ENCODE assay signal across 8 cellular contexts in genomic region chr11:20355221-20356219, GRCh38. TPM values are rescaled to one million over a fixed set of nuclear protein-coding genes. Genes with fewer than 3 reads are reported as not detected.
DNase-seq lines count a peak whose midpoint lies in the region; ATAC-seq, FAIRE-seq and TF ChIP-seq lines count a peak whose summit lies in the region.

No MANE protein-coding gene starts in this region.

- intact Hi-C loops in tibial artery (cut with DNase I; ENCODE audit: low total_unique reads), result loop anchor here (10.0 kb wide), 1 partner anchor 221 kb away; no protein-coding TSS in a partner anchor

- no peak overlapping the region for H3K27ac ChIP-seq in OCI-LY1 (ENCODE audit: low read depth, low read length, poor library complexity, severe bottlenecking)
- no peak overlapping the region for H3K27ac ChIP-seq in tibial artery

- no peaks in the 10 kb centered on the region for H4K20me1 ChIP-seq in OCI-LY1 (ENCODE audit: insufficient read depth, low read length)

- H3K36me3 ChIP-seq in OCI-LY1 (ENCODE audit: insufficient read depth, low read length) (no peaks in the 10 kb centered on the region), kidney epithelial cell (ENCODE audit: control insufficient read depth, insufficient read depth, low read length) (no peaks in the 10 kb centered on the region), tibial artery (no peaks in the 10 kb centered on the region)

- no peaks in the 10 kb centered on the region for H3K9me2 ChIP-seq in OCI-LY1 (ENCODE audit: low read depth, low read length)

- H3K9me3 ChIP-seq in OCI-LY1 (ENCODE audit: low read length) (no peaks in the 10 kb centered on the region), tibial artery (no peaks in the 10 kb centered on the region)

- DNase-seq in D721Med (ENCODE audit: insufficient read length, low spot score), result no peak
- peak; percentile 64 for DNase-seq in astrocyte of the hippocampus (ENCODE audit: low read depth, low spot score)
- no peak for DNase-seq in kidney epithelial cell (ENCODE audit: low read depth)
- DNase-seq in tibial artery, result no peak
- no peak for DNase-seq in NCI-H1048 (lab: John Stamatoyannopoulos, UW)

- H3K4me1 ChIP-seq in OCI-LY1 (ENCODE audit: insufficient read depth, low read length, severe bottlenecking) (no peaks in the 10 kb centered on the region), tibial artery (no peaks in the 10 kb centered on the region)

- no peak overlapping the region for H3K4me2 ChIP-seq in OCI-LY1 (ENCODE audit: low read length)

- no peak overlapping the region for H3K4me3 ChIP-seq in OCI-LY1 (ENCODE audit: low read depth, low read length, poor library complexity, severe bottlenecking)
- no peak overlapping the region for H3K4me3 ChIP-seq in kidney epithelial cell (ENCODE audit: low read depth, low read length)
- no peak overlapping the region for H3K4me3 ChIP-seq in tibial artery

- H3K79me2 ChIP-seq in OCI-LY1 (ENCODE audit: insufficient read depth, low read length), result no peaks in the 10 kb centered on the region

- ATAC-seq in GM19328 (IDR thresholded peaks at IDR 0.05; ENCODE audit: unreplicated experiment) (peak; percentile 78), HG03135 (IDR thresholded peaks at IDR 0.05; ENCODE audit: unreplicated experiment) (peak; percentile 77)

- no peaks in the 10 kb centered on the region for H3K27me3 ChIP-seq in OCI-LY1 (ENCODE audit: insufficient read depth, low read length)
- H3K27me3 ChIP-seq in kidney epithelial cell (ENCODE audit: control insufficient read depth, insufficient read depth, low read length), result no peaks in the 10 kb centered on the region
- H3K27me3 ChIP-seq in tibial artery, result peaks cover 0 to 8% of the 10 kb centered on the region in 2 donors

- no peak overlapping the region for H3K9ac ChIP-seq in OCI-LY1 (ENCODE audit: low read length)

- no peaks in the 10 kb centered on the region for H3F3A ChIP-seq in OCI-LY1 (ENCODE audit: insufficient read depth, low read length)

- H2AFZ ChIP-seq in OCI-LY1 (ENCODE audit: low read length), result no peak overlapping the region

- TF ChIP-seq CTCF in D721Med (IDR thresholded peaks at IDR 0.05; ENCODE audit: insufficient read depth, missing control alignments), result peak; percentile 60
- TF ChIP-seq CTCF in OCI-LY1 (IDR thresholded peaks at IDR 0.05; ENCODE audit: low read length), result peak; percentile 65
- peak; percentile 56 for TF ChIP-seq CTCF in kidney epithelial cell (IDR thresholded peaks at IDR 0.05; ENCODE audit: insufficient read depth, low read length, poor library complexity, severe bottlenecking)
- peak; percentile 38 to 39 for TF ChIP-seq CTCF in tibial artery (IDR thresholded peaks at IDR 0.05)

- no peak for FAIRE-seq in D721Med (lab: Jason Lieb, UNC)

RNA-seq across cellular contexts. Expression of gene HTATIP2, which starts 8.0 kb away (rescaled TPM):
- 38.1 and 51.5 TPM in 2 replicates for total RNA-seq in kidney epithelial cell

RNA-seq across cellular contexts. Expression of gene PRMT3, which starts 32.0 kb away (rescaled TPM):
- 13.9 and 15.0 TPM in 2 replicates for total RNA-seq in kidney epithelial cell
